Comparison of ENCODE assay signal across 8 cellular contexts in the genomic region with DNA sequence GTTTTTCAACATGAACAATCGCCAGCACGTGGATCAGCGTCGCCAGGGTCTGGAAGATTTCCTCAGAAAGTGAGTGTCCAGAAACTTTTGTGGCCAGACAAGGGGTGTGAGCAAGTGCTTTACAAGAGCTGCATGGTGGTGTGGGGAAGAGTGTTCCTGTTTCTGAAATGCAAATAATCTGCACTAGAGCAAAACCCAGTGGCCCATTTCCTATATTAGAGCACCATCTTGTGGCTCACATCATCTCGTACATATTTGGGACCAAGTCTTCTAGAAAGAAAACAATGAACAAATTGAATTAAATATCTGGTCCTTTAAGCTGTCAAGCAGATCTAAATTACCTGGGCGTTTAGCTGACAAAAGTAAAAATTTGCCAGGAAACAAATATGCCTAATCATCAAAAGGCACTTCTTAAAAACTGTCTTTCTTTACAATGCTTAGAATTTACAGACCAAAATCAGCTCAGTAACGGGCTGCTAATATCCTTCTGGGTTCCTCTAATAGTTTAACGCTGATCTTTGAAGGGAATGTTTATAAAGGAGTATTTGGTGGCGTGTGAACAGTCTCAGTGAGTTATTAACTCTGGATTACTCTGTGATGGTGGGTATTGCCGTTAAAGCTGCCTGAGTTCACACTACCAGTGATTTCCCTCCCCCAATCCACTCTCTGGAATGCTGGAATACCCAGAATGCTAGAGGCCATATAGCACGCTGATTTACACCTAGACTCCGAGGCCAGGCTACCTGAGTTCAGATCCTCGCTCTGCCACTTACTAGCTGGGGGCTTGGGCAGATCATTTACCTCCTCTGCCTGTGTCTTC.
DNase-seq lines count a peak whose midpoint lies in the region; ATAC-seq, FAIRE-seq and TF ChIP-seq lines count a peak whose summit lies in the region.

No MANE protein-coding gene starts in this region.

- H3K27me3 ChIP-seq in KMS-11 (ENCODE audit: insufficient read depth, low read depth) = no peaks in the 10 kb centered on the region

- H3K36me3 ChIP-seq in KMS-11 (ENCODE audit: insufficient read depth) = no peaks in the 10 kb centered on the region

- H3K4me3 ChIP-seq in KMS-11 (IDR thresholded peaks at IDR 0.05; ENCODE audit: insufficient read depth, low read depth, low read length) (no peak overlapping the region), foreskin fibroblast (ENCODE audit: low read depth in 1 of 2, low read length in 2 of 2) (no peak overlapping the region)

- H3K27ac ChIP-seq in KMS-11 = no peak overlapping the region

- peaks cover 23% of the 10 kb centered on the region for H3K4me1 ChIP-seq in KMS-11 (ENCODE audit: low read depth, poor library complexity, severe bottlenecking)

- H3K4me1 Mint-ChIP-seq in activated T-helper 1 cell treated with anti-CD3 and anti-CD28 coated beads, Interleukin-12 subunit alpha, Interleukin-12 subunit beta, Interleukin-2, Interleukin-4 antibody, amounts not matched to agents 30 ng/mL and 10 ng/mL and 1 ng/mL, durations not matched to agents 14 hours and 24 hours and 36 hours (ENCODE audit: low read depth) = peaks cover 14% of the 10 kb centered on the region

- ATAC-seq in GM21786 (IDR thresholded peaks at IDR 0.05; ENCODE audit: unreplicated experiment) = peak; percentile 80

- H4K20me1 ChIP-seq in KMS-11 (ENCODE audit: insufficient read depth) = no peaks in the 10 kb centered on the region

- 0 out of 2 replicates have a peak overlapping the region, but pooled peaks have one; percentile 44 for H2AFZ ChIP-seq in KMS-11 (ENCODE audit: low read depth)

- H3K27ac Mint-ChIP-seq in activated T-helper 1 cell treated with anti-CD3 and anti-CD28 coated beads, Interleukin-12 subunit alpha, Interleukin-12 subunit beta, Interleukin-2, Interleukin-4 antibody, amounts not matched to agents 30 ng/mL and 10 ng/mL and 1 ng/mL, durations not matched to agents 14 hours and 24 hours and 36 hours = peak overlapping the region; percentile 37

- no peaks in the 10 kb centered on the region for H3K9me3 Mint-ChIP-seq in activated T-helper 1 cell treated with anti-CD3 and anti-CD28 coated beads, Interleukin-12 subunit alpha, Interleukin-12 subunit beta, Interleukin-2, Interleukin-4 antibody, amounts not matched to agents 30 ng/mL and 10 ng/mL and 1 ng/mL, durations not matched to agents 14 hours and 24 hours and 36 hours

- H3K27me3 Mint-ChIP-seq in activated T-helper 1 cell treated with anti-CD3 and anti-CD28 coated beads, Interleukin-12 subunit alpha, Interleukin-12 subunit beta, Interleukin-2, Interleukin-4 antibody, amounts not matched to agents 30 ng/mL and 10 ng/mL and 1 ng/mL, durations not matched to agents 14 hours and 24 hours and 36 hours (ENCODE audit: insufficient read depth) = no peaks in the 10 kb centered on the region

- no peaks in the 10 kb centered on the region for H3K79me2 ChIP-seq in KMS-11 (ENCODE audit: insufficient read depth, low read depth)

- H3K36me3 Mint-ChIP-seq in activated T-helper 1 cell treated with anti-CD3 and anti-CD28 coated beads, Interleukin-12 subunit alpha, Interleukin-12 subunit beta, Interleukin-2, Interleukin-4 antibody, amounts not matched to agents 30 ng/mL and 10 ng/mL and 1 ng/mL, durations not matched to agents 14 hours and 24 hours and 36 hours (ENCODE audit: low read depth) = peaks cover 18% of the 10 kb centered on the region

- H3K4me3 Mint-ChIP-seq in activated T-helper 1 cell treated with anti-CD3 and anti-CD28 coated beads, Interleukin-12 subunit alpha, Interleukin-12 subunit beta, Interleukin-2, Interleukin-4 antibody, amounts not matched to agents 30 ng/mL and 10 ng/mL and 1 ng/mL, durations not matched to agents 14 hours and 24 hours and 36 hours = no peak overlapping the region

- FAIRE-seq in G401.6 (lab: Jason Lieb, UNC) = peak; percentile 98

- intact Hi-C loops in activated T-helper 1 cell treated with anti-CD3 and anti-CD28 coated beads, Interleukin-12 subunit alpha, Interleukin-12 subunit beta, Interleukin-2, Interleukin-4 antibody, amounts not matched to agents 30 ng/mL and 10 ng/mL and 1 ng/mL, durations not matched to agents 14 hours and 24 hours and 36 hours (cut with micrococcal nuclease) = loop anchor here (1.0 to 5.0 kb wide), 8 partner anchors 71 to 473 kb away; a partner anchor contains a TSS

- DNase-seq in OCI-M2 (lab: John Stamatoyannopoulos, UW; ENCODE audit: unreplicated experiment) (peak; percentile 11), foreskin fibroblast (peak; percentile 57 to 82), nucleus accumbens (lab: John Stamatoyannopoulos, UW) (peak in 41 of 56 donors; percentile 3 to 74 (median 25)), ecto neural progenitor cell (ENCODE audit: low spot score) (no peak)
- DNase-seq in activated T-helper 1 cell treated with anti-CD3 and anti-CD28 coated beads, Interleukin-12 subunit alpha, Interleukin-12 subunit beta, Interleukin-2, Interleukin-4 antibody, amounts not matched to agents 30 ng/mL and 10 ng/mL and 1 ng/mL, durations not matched to agents 14 hours and 24 hours and 36 hours (ENCODE audit: low spot score) = peak; percentile 46

- H3K4me2 ChIP-seq in KMS-11 = peak overlapping the region; percentile 32

- peak; percentile 91 for TF ChIP-seq CTCF in KMS-11 (conservative IDR thresholded peaks at IDR 0.05; ENCODE audit: low read depth, low read length)
- TF ChIP-seq CTCF in foreskin fibroblast (IDR thresholded peaks at IDR 0.05; ENCODE audit: low read depth, low read length) = peak; percentile 51

- H3K9ac ChIP-seq in KMS-11 = no peak overlapping the region
